1 cellular context compared by ENCODE assay signal in genomic region chr10:56349611-56350010, GRCh38.
TF ChIP-seq lines count a peak whose summit lies in the region.

No MANE protein-coding gene starts in this region.

TF ChIP-seq in HCT116, 20 proteins besides CTCF, POLR2A, EP300 and RAD21 (continued from another document):
- TF ChIP-seq REST (IDR thresholded peaks at IDR 0.05; ENCODE audit: low read depth) (no peak), ZNF274 (IDR thresholded peaks at IDR 0.05; ENCODE audit: low read depth, low read length) (no peak), SP1 (IDR thresholded peaks at IDR 0.05; ENCODE audit: low read depth) (no peak)
